21 cellular contexts compared by ENCODE assay signal in the genomic region with DNA sequence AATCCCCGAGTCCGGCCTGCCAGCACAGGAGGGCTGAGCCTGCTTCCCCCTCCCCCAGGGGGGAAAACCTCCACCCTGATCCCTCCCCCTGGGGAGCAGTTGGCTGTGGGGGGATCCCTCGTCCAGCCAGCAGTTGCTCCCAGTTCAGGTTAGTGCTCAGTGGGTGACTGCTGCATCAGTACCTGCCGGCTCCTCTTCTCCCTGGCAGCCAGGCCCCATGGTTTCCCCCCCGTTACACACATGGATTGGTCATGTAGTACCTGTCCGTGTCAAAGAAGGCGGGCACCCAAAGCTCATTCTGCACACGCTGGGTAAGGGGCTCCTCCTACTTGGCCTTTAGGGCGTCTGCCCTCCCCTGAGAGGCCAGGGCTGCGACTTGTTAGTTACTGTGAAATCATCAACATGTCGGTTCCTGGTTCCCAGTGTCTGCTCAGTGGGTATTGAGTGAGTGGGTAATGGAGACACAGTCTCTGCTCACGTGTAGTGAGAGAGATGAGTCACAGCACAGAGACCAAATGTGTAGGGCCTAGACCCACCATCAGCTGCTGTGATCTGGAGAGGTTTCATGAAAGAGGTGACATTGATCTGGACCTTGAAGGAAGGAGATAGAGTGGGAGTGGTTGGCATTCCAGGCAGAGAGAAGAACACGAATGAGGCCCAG. TPM values are rescaled to one million over a fixed set of nuclear protein-coding genes. Genes with fewer than 3 reads are reported as not detected.
DNase-seq lines count a peak whose midpoint lies in the region; ATAC-seq and TF ChIP-seq lines count a peak whose summit lies in the region.
"Had no signal": no experiment of that assay in that cellular context is flagged by ENCODE, and none has a peak within 500 bp of the region (broad histone marks: within the 10 kb centered on the region; RNA-seq: fewer than 3 reads in every experiment).

No MANE protein-coding gene starts in this region.

- no peaks in the 10 kb centered on the region for H3K27me3 Mint-ChIP-seq in IgD-negative memory B cell
- H3K27me3 Mint-ChIP-seq in dendritic cell treated with granulocyte-macrophage colony-stimulating factor and Interleukin-4, amounts not matched to agents 40 ng/mL and 50 ng/mL, for 4 days: no peaks in the 10 kb centered on the region

- peaks cover 95% of the 10 kb centered on the region for H3K36me3 ChIP-seq in left ventricle myocardium inferior
- peaks cover 51 to 58% of the 10 kb centered on the region in 2 donors for H3K36me3 ChIP-seq in thyroid gland

- H3K4me3 ChIP-seq in left ventricle myocardium inferior (no peak overlapping the region), thyroid gland (replicated peaks in 1 of 3) (no peak overlapping the region)
- H3K4me3 ChIP-seq: gastroesophageal sphincter, right atrium auricular region had no signal

- no peak overlapping the region for H3K27ac ChIP-seq in left ventricle myocardium inferior (replicated peaks)
- no peak overlapping the region for H3K27ac ChIP-seq in thyroid gland
- H3K27ac ChIP-seq: gastroesophageal sphincter, neutrophil, right atrium auricular region had no signal

- peaks cover 2% of the 10 kb centered on the region for H3K36me3 Mint-ChIP-seq in IgD-negative memory B cell
- H3K36me3 Mint-ChIP-seq in dendritic cell treated with granulocyte-macrophage colony-stimulating factor and Interleukin-4, amounts not matched to agents 40 ng/mL and 50 ng/mL, for 4 days (ENCODE audit: low read depth): peaks cover 100% of the 10 kb centered on the region

- peak overlapping the region in 2 of 3 donors; percentile 48 to 56 for H3K27ac Mint-ChIP-seq in IgD-negative memory B cell
- H3K27ac Mint-ChIP-seq in dendritic cell treated with granulocyte-macrophage colony-stimulating factor and Interleukin-4, amounts not matched to agents 40 ng/mL and 50 ng/mL, for 4 days: peak overlapping the region; percentile 63

- intact Hi-C loops in cardiac septum (cut with DNase I): no loop called here
- intact Hi-C loops in left ventricle myocardium inferior (cut with micrococcal nuclease): no loop called here
- intact Hi-C loops in dendritic cell treated with granulocyte-macrophage colony-stimulating factor and Interleukin-4, amounts not matched to agents 40 ng/mL and 50 ng/mL, for 4 days (cut with micrococcal nuclease): no loop called here
- intact Hi-C loops in thyroid gland (cut with DNase I): no loop called here

- TF ChIP-seq POLR2A in thyroid gland (IDR thresholded peaks at IDR 0.05): no peak

- peak; percentile 24 for DNase-seq in cardiac septum (ENCODE audit: low spot score)
- no peak for DNase-seq in left ventricle myocardium inferior
- DNase-seq in thyroid gland: no peak
- no peak for DNase-seq in AML-193 (lab: John Stamatoyannopoulos, UW)
- DNase-seq in hypothalamus (lab: John Stamatoyannopoulos, UW): no peak
- DNase-seq: DMS79 treated with DMSO at 0.1 percent for 48 hours; NCI-H1092; NCI-H2107; NCI-H526; OCI-M1; SIG-M5; stimulated activated CD4-positive, alpha-beta T cell treated with anti-CD3 and anti-CD28 coated beads, Interleukin-15, amount 100 ng/mL, for 24 hours; stimulated activated naive CD4-positive, alpha-beta T cell; T-helper 2 cell; trophoblast cell had no signal

- TF ChIP-seq CTCF in left ventricle myocardium inferior (IDR thresholded peaks at IDR 0.05; ENCODE audit: borderline replicate concordance) (no peak), thyroid gland (IDR thresholded peaks at IDR 0.05) (no peak)

- ATAC-seq in GM18873 (IDR thresholded peaks at IDR 0.05; ENCODE audit: low FRiP score, unreplicated experiment): no peak
- ATAC-seq: gastroesophageal sphincter had no signal

- H3K9me3 ChIP-seq in left ventricle myocardium inferior (replicated peaks) (no peaks in the 10 kb centered on the region), thyroid gland (no peaks in the 10 kb centered on the region)
- H3K9me3 ChIP-seq: gastroesophageal sphincter, neutrophil, right atrium auricular region had no signal

- peak overlapping the region in 2 of 4 donors; percentile 5 to 22 for H3K4me3 Mint-ChIP-seq in IgD-negative memory B cell
- no peak overlapping the region for H3K4me3 Mint-ChIP-seq in dendritic cell treated with granulocyte-macrophage colony-stimulating factor and Interleukin-4, amounts not matched to agents 40 ng/mL and 50 ng/mL, for 4 days

- no peaks in the 10 kb centered on the region for H3K27me3 ChIP-seq in left ventricle myocardium inferior (ENCODE audit: low read depth)
- H3K27me3 ChIP-seq in thyroid gland: no peaks in the 10 kb centered on the region
- H3K27me3 ChIP-seq: gastroesophageal sphincter, neutrophil, right atrium auricular region had no signal

- peaks cover 8 to 24% (median 12%) of the 10 kb centered on the region in 3 donors for H3K4me1 Mint-ChIP-seq in IgD-negative memory B cell
- H3K4me1 Mint-ChIP-seq in dendritic cell treated with granulocyte-macrophage colony-stimulating factor and Interleukin-4, amounts not matched to agents 40 ng/mL and 50 ng/mL, for 4 days (ENCODE audit: low read depth): peaks cover 52% of the 10 kb centered on the region

- no peaks in the 10 kb centered on the region for H3K9me3 Mint-ChIP-seq in IgD-negative memory B cell
- H3K9me3 Mint-ChIP-seq in dendritic cell treated with granulocyte-macrophage colony-stimulating factor and Interleukin-4, amounts not matched to agents 40 ng/mL and 50 ng/mL, for 4 days: no peaks in the 10 kb centered on the region

- 81 to 82% methylated on average over 8 to 11 of the region's 13 CpGs for WGBS in thyroid gland, 2 donors

- H3K4me1 ChIP-seq in left ventricle myocardium inferior: peaks cover 36% of the 10 kb centered on the region
- no peaks in the 10 kb centered on the region for H3K4me1 ChIP-seq in thyroid gland
- H3K4me1 ChIP-seq: gastroesophageal sphincter had no signal

RNA-seq across cellular contexts. Expression of gene NECAP2, which starts 11.5 kb away (rescaled TPM):
- total RNA-seq in cardiac septum: 14.5 TPM
- 14.9 TPM for total RNA-seq in left ventricle myocardium inferior
- 144 TPM for polyA plus RNA-seq in IgD-negative memory B cell
- 10 to 100 TPM; 43.8 to 56.8 (median 48.6) TPM for total RNA-seq in thyroid gland

RNA-seq across cellular contexts. Expression of gene SPATA21, which starts 14.8 kb away (rescaled TPM):
- total RNA-seq in cardiac septum: not detected
- not detected for total RNA-seq in left ventricle myocardium inferior
- not detected for polyA plus RNA-seq in IgD-negative memory B cell
- total RNA-seq in thyroid gland: not detected
- total RNA-seq: right atrium auricular region had no signal
